Comparison of ENCODE assay signal across 8 cellular contexts in genomic region chr19:2083174-2083854, GRCh38. TPM values are rescaled to one million over a fixed set of nuclear protein-coding genes. Genes with fewer than 3 reads are reported as not detected.
DNase-seq lines count a peak whose midpoint lies in the region; ATAC-seq and TF ChIP-seq lines count a peak whose summit lies in the region.

No MANE protein-coding gene starts in this region.

- H3K18ac ChIP-seq in mesendoderm (ENCODE audit: low read length): no peak overlapping the region

- H3K9me3 ChIP-seq in OCI-LY3 (ENCODE audit: insufficient read depth, low read length): no peaks in the 10 kb centered on the region

- no peak overlapping the region for H2AFZ ChIP-seq in OCI-LY3 (ENCODE audit: low read depth, low read length)

- H2BK120ac ChIP-seq in mesendoderm (ENCODE audit: low read depth, low read length): no peak overlapping the region

- peak overlapping the region; percentile 97 for H3K4me2 ChIP-seq in OCI-LY3 (ENCODE audit: low read length)
- no peak overlapping the region for H3K4me2 ChIP-seq in mesendoderm (ENCODE audit: low read length)

- H3K9ac ChIP-seq in OCI-LY3 (ENCODE audit: low read length) (peak overlapping the region; percentile 82), rectal smooth muscle tissue (ENCODE audit: low read length) (no peak overlapping the region), mesendoderm (ENCODE audit: low read length) (no peak overlapping the region)

- ATAC-seq in activated naive CD4-positive, alpha-beta T cell treated with anti-CD3 and anti-CD28 coated beads, Interleukin-2, amount 50 U/mL, for 72 hours: peak; percentile 16 to 21
- no peak for ATAC-seq in HG03025 (IDR thresholded peaks at IDR 0.05; ENCODE audit: low FRiP score, unreplicated experiment)
- ATAC-seq in HG03354 (IDR thresholded peaks at IDR 0.05; ENCODE audit: poor library complexity, severe bottlenecking, unreplicated experiment): no peak

- H3K36me3 ChIP-seq in OCI-LY3 (replicated peaks; ENCODE audit: low read depth, low read length): peaks cover 47% of the 10 kb centered on the region
- H3K36me3 ChIP-seq in rectal smooth muscle tissue (ENCODE audit: control insufficient read depth, insufficient read depth, low read length): peaks cover 25% of the 10 kb centered on the region
- no peaks in the 10 kb centered on the region for H3K36me3 ChIP-seq in mesendoderm (ENCODE audit: control insufficient read depth, insufficient read depth, low read length)

- TF ChIP-seq CTCF in OCI-LY3 (IDR thresholded peaks at IDR 0.05; ENCODE audit: low read depth, low read length): no peak

- no peak overlapping the region for H2BK5ac ChIP-seq in mesendoderm (ENCODE audit: low read length)

- no peak overlapping the region for H4K5ac ChIP-seq in mesendoderm (ENCODE audit: low read length)

- H3K4me1 ChIP-seq in OCI-LY3 (ENCODE audit: low read length) (peaks cover 60% of the 10 kb centered on the region), rectal smooth muscle tissue (ENCODE audit: control insufficient read depth, insufficient read depth, low read length) (peaks cover 2% of the 10 kb centered on the region), mesendoderm (ENCODE audit: control insufficient read depth, low read depth, low read length) (no peaks in the 10 kb centered on the region)

- no peak overlapping the region for H3K23ac ChIP-seq in mesendoderm (ENCODE audit: low read length)

- H3K4me3 ChIP-seq in GM08714 (ENCODE audit: low read length) (peak overlapping the region; percentile 80), OCI-LY3 (ENCODE audit: low read length) (peak overlapping the region; percentile 88), rectal smooth muscle tissue (ENCODE audit: low read length) (peak overlapping the region; percentile 49), mesendoderm (ENCODE audit: low read length) (no peak overlapping the region)

- H4K8ac ChIP-seq in mesendoderm (ENCODE audit: low read depth, low read length): no peak overlapping the region

- H3K27me3 ChIP-seq in OCI-LY3 (ENCODE audit: low read depth, low read length) (no peaks in the 10 kb centered on the region), rectal smooth muscle tissue (ENCODE audit: control insufficient read depth, insufficient read depth, low read length) (no peaks in the 10 kb centered on the region), mesendoderm (ENCODE audit: insufficient read depth, low read length, poor library complexity) (no peaks in the 10 kb centered on the region)

- H4K20me1 ChIP-seq in OCI-LY3 (ENCODE audit: insufficient read depth, low read length): peaks cover 43% of the 10 kb centered on the region

- no peak overlapping the region for H3K4ac ChIP-seq in mesendoderm (ENCODE audit: low read depth, low read length)

- H3K79me2 ChIP-seq in OCI-LY3 (ENCODE audit: low read length) (peaks cover 82% of the 10 kb centered on the region), mesendoderm (ENCODE audit: control insufficient read depth, insufficient read depth, low read length) (no peaks in the 10 kb centered on the region)

- no CpG with 5 or more reads among the region's 20 CpGs for WGBS in mesendoderm (ENCODE audit: extremely low coverage, insufficient coverage, low lambda C conversion rate)

- H2AK5ac ChIP-seq in mesendoderm (ENCODE audit: low read length): no peak overlapping the region

- DNase-seq in activated naive CD4-positive, alpha-beta T cell treated with anti-CD3 and anti-CD28 coated beads, Interleukin-2, amount 50 U/mL, for 72 hours (ENCODE audit: low spot score in 2 of 2): peak in 1 of 2 donors; percentile 51
- DNase-seq in mesendoderm (no peak), AG08396 (ENCODE audit: low spot score) (no peak)

- H3K79me1 ChIP-seq in mesendoderm (ENCODE audit: low read length): no peaks in the 10 kb centered on the region

- no peak overlapping the region for H3K56ac ChIP-seq in mesendoderm (ENCODE audit: low read length)

- H2BK15ac ChIP-seq in mesendoderm (replicated peaks; ENCODE audit: low read depth): no peak overlapping the region

- H3K36me3 Mint-ChIP-seq in activated naive CD4-positive, alpha-beta T cell treated with anti-CD3 and anti-CD28 coated beads, Interleukin-2, amount 50 U/mL, for 72 hours: peaks cover 48 to 73% of the 10 kb centered on the region in 2 donors

- H3K27ac ChIP-seq in OCI-LY3 (ENCODE audit: low read length): peak overlapping the region; percentile 94
- peak overlapping the region; percentile 34 for H3K27ac ChIP-seq in rectal smooth muscle tissue (ENCODE audit: low read depth, low read length)
- H3K27ac ChIP-seq in mesendoderm (ENCODE audit: low read depth, low read length): no peak overlapping the region

- peak overlapping the region; percentile 99 to 100 for H3K27ac Mint-ChIP-seq in activated naive CD4-positive, alpha-beta T cell treated with anti-CD3 and anti-CD28 coated beads, Interleukin-2, amount 50 U/mL, for 72 hours

- H3K9me3 Mint-ChIP-seq in activated naive CD4-positive, alpha-beta T cell treated with anti-CD3 and anti-CD28 coated beads, Interleukin-2, amount 50 U/mL, for 72 hours: no peaks in the 10 kb centered on the region

RNA-seq across cellular contexts. Expression of gene MOB3A, which starts 12.8 kb away (rescaled TPM):
- 100 to 1,000 TPM in 1 of 2 donors, 10 to 100 TPM in 1; 91.8 to 183 TPM for total RNA-seq in activated naive CD4-positive, alpha-beta T cell treated with anti-CD3 and anti-CD28 coated beads, Interleukin-2, amount 50 U/mL, for 72 hours
- 5.7 TPM for polyA plus RNA-seq in mesendoderm (2013, experiment 1 of 2)
- 6.3 TPM for polyA plus RNA-seq in mesendoderm (2013, experiment 2 of 2)

RNA-seq across cellular contexts. Expression of gene IZUMO4, which starts 13.4 kb away (rescaled TPM):
- total RNA-seq in activated naive CD4-positive, alpha-beta T cell treated with anti-CD3 and anti-CD28 coated beads, Interleukin-2, amount 50 U/mL, for 72 hours: 100 to 1,000 TPM in 1 of 2 donors, 10 to 100 TPM in 1; 29.7 to 105 TPM
- polyA plus RNA-seq in mesendoderm (2013, experiment 1 of 2): 0.48 TPM
- 0.36 TPM for polyA plus RNA-seq in mesendoderm (2013, experiment 2 of 2)

RNA-seq across cellular contexts. Expression of gene MKNK2, which starts 32.3 kb away (rescaled TPM):
- 100 to 1,000 TPM; 211 to 261 TPM for total RNA-seq in activated naive CD4-positive, alpha-beta T cell treated with anti-CD3 and anti-CD28 coated beads, Interleukin-2, amount 50 U/mL, for 72 hours
- polyA plus RNA-seq in mesendoderm (2013, experiment 1 of 2): 98.2 TPM
- 97.3 TPM for polyA plus RNA-seq in mesendoderm (2013, experiment 2 of 2)

Comparison
In these comparisons a context has a peak if more than half of its experiments do, and no peak if none do; other contexts are left out.
1. ATAC-seq: peak in activated naive CD4-positive, alpha-beta T cell treated with anti-CD3 and anti-CD28 coated beads, Interleukin-2, amount 50 U/mL, for 72 hours (2 of 2); none in HG03025 (single experiment) and HG03354 (single experiment).